Comparison of ENCODE assay signal across 24 cellular contexts in the genomic region with DNA sequence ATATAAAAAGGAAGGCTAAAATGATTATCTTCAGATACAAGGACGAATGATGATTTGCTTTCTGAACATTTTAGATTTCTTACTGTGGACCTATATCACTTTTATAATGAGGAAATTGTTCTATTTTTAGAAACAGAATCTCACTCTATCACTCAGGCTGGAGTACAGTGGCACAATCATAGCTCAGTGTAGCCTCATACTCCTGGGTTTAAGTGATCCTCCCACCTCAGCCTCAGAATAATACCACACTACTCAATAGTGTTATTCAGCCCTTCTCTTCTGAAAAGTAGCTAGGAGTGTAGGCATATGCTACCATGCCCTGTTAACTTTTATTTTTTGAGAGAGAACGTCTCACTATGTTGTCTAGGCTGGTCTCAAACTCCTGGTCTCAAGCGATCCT. TPM values are rescaled to one million over a fixed set of nuclear protein-coding genes. Genes with fewer than 3 reads are reported as not detected.
DNase-seq lines count a peak whose midpoint lies in the region; ATAC-seq and TF ChIP-seq lines count a peak whose summit lies in the region.
"Had no signal": no experiment of that assay in that cellular context is flagged by ENCODE, and none has a peak within 500 bp of the region (broad histone marks: within the 10 kb centered on the region; RNA-seq: fewer than 3 reads in every experiment).

No MANE protein-coding gene starts in this region.

- POLR2A ChIA-PET in activated CD8-positive, alpha-beta T cell treated with anti-CD3 and anti-CD28 coated beads for 36 hours (lab: Charles Lee) = interaction anchor here (1.1 kb wide), 1 partner anchor 10 kb away, joined by 4 read pairs; no protein-coding TSS in a partner anchor
- POLR2A ChIA-PET in activated CD8-positive, alpha-beta T cell treated with anti-CD3 and anti-CD28 coated beads, Interleukin-2, amount 10 ng/mL, durations not matched to agents 7 days and 5 days (lab: Charles Lee) = interaction anchor here (0.9 kb wide), 1 partner anchor 15 kb away, joined by 4 read pairs; no protein-coding TSS in a partner anchor

- H3K4me3 Mint-ChIP-seq in activated CD8-positive, alpha-beta T cell treated with anti-CD3 and anti-CD28 coated beads for 36 hours = no peak overlapping the region
- no peak overlapping the region for H3K4me3 Mint-ChIP-seq in activated CD8-positive, alpha-beta T cell treated with anti-CD3 and anti-CD28 coated beads, Interleukin-2, amount 10 ng/mL, durations not matched to agents 7 days and 5 days
- no peak overlapping the region for H3K4me3 Mint-ChIP-seq in endodermal cell
- H3K4me3 Mint-ChIP-seq: activated T-cell treated with anti-CD3 and anti-CD28 coated beads, Interleukin-2, amount 50 U/mL, for 4 hours; B cell; naive B cell; type B pancreatic cell had no signal

- no peak overlapping the region for H3K4me2 ChIP-seq in osteoblast (ENCODE audit: insufficient read depth, low read length)

- H3K9me3 ChIP-seq in osteoblast (ENCODE audit: low read depth, low read length) = no peaks in the 10 kb centered on the region
- no peaks in the 10 kb centered on the region for H3K9me3 ChIP-seq in endodermal cell (ENCODE audit: control insufficient read depth, low read length)
- H3K9me3 ChIP-seq: Caco-2, ovary, right lobe of liver had no signal

- peaks cover 29% of the 10 kb centered on the region for H3K4me1 Mint-ChIP-seq in activated CD8-positive, alpha-beta T cell treated with anti-CD3 and anti-CD28 coated beads for 36 hours (ENCODE audit: low read depth)
- peaks cover 20% of the 10 kb centered on the region for H3K4me1 Mint-ChIP-seq in activated CD8-positive, alpha-beta T cell treated with anti-CD3 and anti-CD28 coated beads, Interleukin-2, amount 10 ng/mL, durations not matched to agents 7 days and 5 days (ENCODE audit: low read depth)
- H3K4me1 Mint-ChIP-seq in endodermal cell = no peaks in the 10 kb centered on the region
- H3K4me1 Mint-ChIP-seq: B cell had no signal

- peak; percentile 29 for ATAC-seq in activated CD8-positive, alpha-beta T cell treated with anti-CD3 and anti-CD28 coated beads for 36 hours
- ATAC-seq in activated CD8-positive, alpha-beta T cell treated with anti-CD3 and anti-CD28 coated beads, Interleukin-2, amount 10 ng/mL, durations not matched to agents 7 days and 5 days = no peak
- no peak for ATAC-seq in HG02885 (IDR thresholded peaks at IDR 0.05; ENCODE audit: poor library complexity, unreplicated experiment)

- H3K36me3 ChIP-seq in osteoblast (ENCODE audit: insufficient read depth, low read length) (peaks cover 15% of the 10 kb centered on the region), endodermal cell (ENCODE audit: control insufficient read depth, insufficient read depth, low read length) (peaks cover 34% of the 10 kb centered on the region)
- H3K36me3 ChIP-seq: ovary, right lobe of liver had no signal

- no peak for DNase-seq in activated CD8-positive, alpha-beta T cell treated with anti-CD3 and anti-CD28 coated beads for 36 hours
- no peak for DNase-seq in activated CD8-positive, alpha-beta T cell treated with anti-CD3 and anti-CD28 coated beads, Interleukin-2, amount 10 ng/mL, durations not matched to agents 7 days and 5 days
- DNase-seq in OCI-M1 (lab: John Stamatoyannopoulos, UW) = peak; percentile 49
- peak; percentile 35 for DNase-seq in choroid plexus epithelial cell (ENCODE audit: low read depth)
- DNase-seq in osteoblast (ENCODE audit: insufficient read length, low spot score, missing footprints) = no peak
- DNase-seq in DMS153 treated with DMSO at 0.1 percent for 48 hours (lab: John Stamatoyannopoulos, UW; ENCODE audit: unreplicated experiment) = no peak
- no peak for DNase-seq in endodermal cell
- DNase-seq: 8988T; activated CD8-positive, alpha-beta memory T cell treated with anti-CD3 and anti-CD28 coated beads for 24 hours; activated naive CD4-positive, alpha-beta T cell treated with anti-CD3 and anti-CD28 coated beads, Interleukin-2, amount 50 U/mL, for 16 hours; activated T-cell treated with anti-CD3 and anti-CD28 coated beads, Interleukin-2, amount 50 U/mL, for 4 hours; Caco-2; effector memory CD4-positive, alpha-beta T cell; mesendoderm; naive B cell; NCI-H1105 treated with DMSO at 0.1 percent for 48 hours; NCI-H2081; NCI-H446 treated with DMSO at 0.1 percent for 48 hours; ovary; right lobe of liver; T-helper 9 cell had no signal

- H3K27ac Mint-ChIP-seq in activated CD8-positive, alpha-beta T cell treated with anti-CD3 and anti-CD28 coated beads for 36 hours = no peak overlapping the region
- H3K27ac Mint-ChIP-seq in activated CD8-positive, alpha-beta T cell treated with anti-CD3 and anti-CD28 coated beads, Interleukin-2, amount 10 ng/mL, durations not matched to agents 7 days and 5 days = no peak overlapping the region
- no peak overlapping the region for H3K27ac Mint-ChIP-seq in endodermal cell
- H3K27ac Mint-ChIP-seq: B cell had no signal

- H3K36me3 Mint-ChIP-seq in activated CD8-positive, alpha-beta T cell treated with anti-CD3 and anti-CD28 coated beads for 36 hours (ENCODE audit: low read depth) = peaks cover 8% of the 10 kb centered on the region
- H3K36me3 Mint-ChIP-seq in activated CD8-positive, alpha-beta T cell treated with anti-CD3 and anti-CD28 coated beads, Interleukin-2, amount 10 ng/mL, durations not matched to agents 7 days and 5 days (ENCODE audit: low read depth) = peaks cover 22% of the 10 kb centered on the region
- H3K36me3 Mint-ChIP-seq in endodermal cell (ENCODE audit: low read depth) = peaks cover 19% of the 10 kb centered on the region

- no peaks in the 10 kb centered on the region for H3K27me3 Mint-ChIP-seq in activated CD8-positive, alpha-beta T cell treated with anti-CD3 and anti-CD28 coated beads for 36 hours
- no peaks in the 10 kb centered on the region for H3K27me3 Mint-ChIP-seq in activated CD8-positive, alpha-beta T cell treated with anti-CD3 and anti-CD28 coated beads, Interleukin-2, amount 10 ng/mL, durations not matched to agents 7 days and 5 days (ENCODE audit: low read depth)
- H3K27me3 Mint-ChIP-seq in endodermal cell (ENCODE audit: insufficient read depth) = no peaks in the 10 kb centered on the region
- H3K27me3 Mint-ChIP-seq: B cell, naive B cell, type B pancreatic cell had no signal

- WGBS in endodermal cell (ENCODE audit: insufficient coverage in 1 of 2, insufficient read length in 1 of 2), 2 experiments = 92 to 96% methylated on average over 2 to 3 of the region's 3 CpGs

- intact Hi-C loops in activated CD8-positive, alpha-beta T cell treated with anti-CD3 and anti-CD28 coated beads for 36 hours (cut with micrococcal nuclease) = no loop called here

- H3K27me3 ChIP-seq in osteoblast (ENCODE audit: insufficient read depth, low read length) (no peaks in the 10 kb centered on the region), endodermal cell (ENCODE audit: control insufficient read depth, insufficient read depth, low read length, poor library complexity, severe bottlenecking) (no peaks in the 10 kb centered on the region)
- H3K27me3 ChIP-seq: ovary, right lobe of liver had no signal

- CTCF ChIA-PET in activated CD8-positive, alpha-beta T cell treated with anti-CD3 and anti-CD28 coated beads for 36 hours (lab: Charles Lee) = interaction anchor here (1.3 kb wide), 1 partner anchor 55 kb away, joined by 3 read pairs; no protein-coding TSS in a partner anchor
- CTCF ChIA-PET in activated CD8-positive, alpha-beta T cell treated with anti-CD3 and anti-CD28 coated beads, Interleukin-2, amount 10 ng/mL, durations not matched to agents 7 days and 5 days (lab: Charles Lee) = interaction anchor here (0.7 to 1.7 kb wide), 2 partner anchors 17 to 90 kb away, joined by 3 to 4 read pairs; no protein-coding TSS in a partner anchor

- H3K79me2 ChIP-seq in osteoblast (ENCODE audit: insufficient read depth, low read length) = peaks cover 63% of the 10 kb centered on the region

- no peak overlapping the region for H2AFZ ChIP-seq in osteoblast (ENCODE audit: low read length)

- TF ChIP-seq CTCF in activated CD8-positive, alpha-beta T cell treated with anti-CD3 and anti-CD28 coated beads for 36 hours (IDR thresholded peaks at IDR 0.05) = no peak
- TF ChIP-seq CTCF in choroid plexus epithelial cell (conservative IDR thresholded peaks at IDR 0.05; ENCODE audit: low read depth, low read length) (no peak), osteoblast (IDR thresholded peaks at IDR 0.05; ENCODE audit: extremely low read depth, low read depth, low read length) (no peak), endodermal cell (conservative IDR thresholded peaks at IDR 0.05) (no peak)

- peak overlapping the region; percentile 62 for H3K27ac ChIP-seq in osteoblast (ENCODE audit: low read depth, low read length)
- no peak overlapping the region for H3K27ac ChIP-seq in endodermal cell (ENCODE audit: low read depth, low read length)
- H3K27ac ChIP-seq: ovary, right lobe of liver had no signal

- H3K4me3 ChIP-seq in choroid plexus epithelial cell (ENCODE audit: low read depth, low read length) = no peak overlapping the region
- H3K4me3 ChIP-seq in osteoblast (ENCODE audit: insufficient read depth, low read length) = no peak overlapping the region
- no peak overlapping the region for H3K4me3 ChIP-seq in endodermal cell (ENCODE audit: low read length)
- H3K4me3 ChIP-seq: ovary, right lobe of liver had no signal

- H3K4me1 ChIP-seq in osteoblast (ENCODE audit: insufficient read depth, low read length) = peaks cover 11% of the 10 kb centered on the region
- no peaks in the 10 kb centered on the region for H3K4me1 ChIP-seq in endodermal cell (ENCODE audit: control insufficient read depth, insufficient read depth, low read length)
- H3K4me1 ChIP-seq: Caco-2, right lobe of liver had no signal

- no peak overlapping the region for H3K9ac ChIP-seq in endodermal cell (ENCODE audit: extremely low read depth, low read length, poor library complexity, severe bottlenecking)

- H3K9me3 Mint-ChIP-seq in activated CD8-positive, alpha-beta T cell treated with anti-CD3 and anti-CD28 coated beads for 36 hours = no peaks in the 10 kb centered on the region
- no peaks in the 10 kb centered on the region for H3K9me3 Mint-ChIP-seq in activated CD8-positive, alpha-beta T cell treated with anti-CD3 and anti-CD28 coated beads, Interleukin-2, amount 10 ng/mL, durations not matched to agents 7 days and 5 days (ENCODE audit: insufficient read depth)
- no peaks in the 10 kb centered on the region for H3K9me3 Mint-ChIP-seq in endodermal cell
- H3K9me3 Mint-ChIP-seq: activated T-cell treated with anti-CD3 and anti-CD28 coated beads, Interleukin-2, amount 50 U/mL, for 4 hours; naive B cell; type B pancreatic cell had no signal

- H4K20me1 ChIP-seq in osteoblast (ENCODE audit: insufficient read depth, low read length) = no peaks in the 10 kb centered on the region

RNA-seq across cellular contexts. Expression of a gene that starts 15.8 kb away (rescaled TPM):
- 10 to 100 TPM; 29.9 to 32.0 TPM for total RNA-seq in activated CD8-positive, alpha-beta T cell treated with anti-CD3 and anti-CD28 coated beads for 36 hours
- total RNA-seq in activated CD8-positive, alpha-beta T cell treated with anti-CD3 and anti-CD28 coated beads, Interleukin-2, amount 10 ng/mL, durations not matched to agents 7 days and 5 days = 10 to 100 TPM; 34.3 to 38.4 TPM
- total RNA-seq in osteoblast = 94.0 and 116 TPM in 2 replicates
- 10 to 100 TPM; 39.4 to 40.5 TPM for total RNA-seq in endodermal cell
- polyA plus RNA-seq in endodermal cell (2013, experiment 1 of 2) = 24.0 TPM
- 26.3 TPM for polyA plus RNA-seq in endodermal cell (2013, experiment 2 of 2)

Comparison
In these comparisons a context has a peak if more than half of its experiments do, and no peak if none do; other contexts are left out.
1. DNase-seq: peak in OCI-M1 (single experiment) and choroid plexus epithelial cell (single experiment); none in activated CD8-positive, alpha-beta T cell treated with anti-CD3 and anti-CD28 coated beads for 36 hours (single experiment), activated CD8-positive, alpha-beta T cell treated with anti-CD3 and anti-CD28 coated beads, Interleukin-2, amount 10 ng/mL, durations not matched to agents 7 days and 5 days (single experiment), osteoblast (single experiment), DMS153 treated with DMSO at 0.1 percent for 48 hours (single experiment) and endodermal cell (single experiment).